In genomic region chr1:24940231-24940630, GRCh38 we compare ENCODE assay signal across 23 cellular contexts. TPM values are rescaled to one million over a fixed set of nuclear protein-coding genes. Genes with fewer than 3 reads are reported as not detected.
"Had no signal": no experiment of that assay in that cellular context is flagged by ENCODE, and none has a peak within 500 bp of the region (broad histone marks: within the 10 kb centered on the region; RNA-seq: fewer than 3 reads in every experiment).

No MANE protein-coding gene starts in this region.

- H3K27ac ChIP-seq: heart right ventricle, neural progenitor cell, sigmoid colon, SJSA1, upper lobe of left lung had no signal

- ATAC-seq: heart right ventricle, WTC11 had no signal

- H3K9ac ChIP-seq: neural progenitor cell had no signal

- H3K4me2 ChIP-seq: neural progenitor cell, smooth muscle cell had no signal

- DNase-seq: activated CD4-positive, alpha-beta T cell treated with anti-CD3 and anti-CD28 coated beads, Interleukin-2, amount 50 U/mL, for 48 hours; activated naive CD4-positive, alpha-beta T cell; cortex of kidney; endodermal cell; heart right ventricle; naive B cell; sigmoid colon; stimulated activated CD4-positive, alpha-beta T cell treated with anti-CD3 and anti-CD28 coated beads, Interleukin-15, amount 100 ng/mL, for 24 hours; stimulated activated naive CD4-positive, alpha-beta T cell; T-helper 1 cell; T-helper 9 cell; upper lobe of left lung had no signal

- H3K27ac Mint-ChIP-seq: endodermal cell, naive B cell, neural progenitor cell, WTC11 had no signal

- H2AFZ ChIP-seq: neural progenitor cell had no signal

- H3K9me3 Mint-ChIP-seq: activated T-helper 2 cell treated with anti-CD3 and anti-CD28 coated beads, Interferon-gamma antibody, Interleukin-2, Interleukin-4, amounts not matched to agents 10 μg/mL and 5 μg/mL and 100 μg/mL, durations not matched to agents 14 hours and 24 hours and 36 hours; endodermal cell; naive B cell; neural progenitor cell; WTC11 had no signal

- H3K4me1 ChIP-seq: heart right ventricle, neural progenitor cell, sigmoid colon, upper lobe of left lung had no signal

- FAIRE-seq: bronchial epithelial cell, keratinocyte had no signal

- H3K36me3 ChIP-seq: heart right ventricle, neural progenitor cell, sigmoid colon, upper lobe of left lung had no signal

- H3K4me3 ChIP-seq: heart right ventricle, lung, neural progenitor cell, sigmoid colon, SJSA1, smooth muscle cell, upper lobe of left lung had no signal

- H3K27me3 ChIP-seq: SJSA1 had no signal

- H3K9me3 ChIP-seq: heart right ventricle, sigmoid colon, SJSA1, upper lobe of left lung had no signal

- H3K36me3 Mint-ChIP-seq: naive B cell, neural progenitor cell, WTC11 had no signal

- H3K4me3 Mint-ChIP-seq: endodermal cell, naive B cell, neural progenitor cell, WTC11 had no signal

RNA-seq across cellular contexts. Expression of gene RUNX3, which starts 10.2 kb away (rescaled TPM):
- total RNA-seq: cerebellum, epithelial cell of proximal tubule, fibroblast of villous mesenchyme had no signal
- polyA plus RNA-seq: keratinocyte had no signal
